10 cellular contexts compared by ENCODE assay signal in the genomic region with DNA sequence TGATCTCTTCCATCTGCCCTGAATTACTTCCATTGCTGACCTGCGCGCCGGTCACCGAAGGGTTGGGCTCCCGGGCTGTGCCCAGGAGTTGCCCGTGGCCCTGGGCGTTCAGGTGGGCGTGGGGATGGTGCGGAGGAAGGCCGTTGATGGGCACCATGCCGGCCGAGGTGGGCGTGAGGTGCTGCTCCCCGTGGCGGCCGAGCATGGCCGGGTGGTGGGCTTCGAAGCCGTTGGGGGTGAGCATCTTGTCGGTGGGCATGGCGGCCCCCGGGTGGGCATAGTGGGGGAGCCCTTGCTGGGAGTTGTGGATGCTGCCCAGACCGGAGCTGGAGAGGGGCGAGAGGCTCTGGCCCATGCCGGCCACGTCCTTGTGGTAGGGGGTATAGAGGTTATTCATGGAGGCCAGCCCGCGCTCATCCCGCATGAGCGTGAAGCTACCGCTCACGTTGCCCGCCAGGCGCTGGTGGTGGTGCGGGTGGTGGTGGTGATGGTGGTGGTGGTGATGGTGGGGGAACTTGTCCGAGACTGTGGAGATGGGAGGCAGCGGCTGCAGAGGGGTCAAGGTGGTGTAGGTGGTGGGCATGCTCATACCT. TPM values are rescaled to one million over a fixed set of nuclear protein-coding genes. Genes with fewer than 3 reads are reported as not detected.
DNase-seq lines count a peak whose midpoint lies in the region; ATAC-seq and TF ChIP-seq lines count a peak whose summit lies in the region.
"Had no signal": no experiment of that assay in that cellular context is flagged by ENCODE, and none has a peak within 500 bp of the region (broad histone marks: within the 10 kb centered on the region; RNA-seq: fewer than 3 reads in every experiment).

No MANE protein-coding gene starts in this region.

- H3K27me3 ChIP-seq in right lobe of liver (no peaks in the 10 kb centered on the region), stomach (peaks cover 54 to 100% (median 86%) of the 10 kb centered on the region in 3 donors), brain microvascular endothelial cell (replicated peaks) (peaks cover 83% of the 10 kb centered on the region)

- no peak for DNase-seq in activated CD4-positive, alpha-beta T cell treated with anti-CD3 and anti-CD28 coated beads, Interleukin-2, amount 10 ng/mL, durations not matched to agents 7 days and 5 days
- no peak for DNase-seq in activated CD4-positive, alpha-beta T cell treated with anti-CD3 and anti-CD28 coated beads for 1 hour
- DNase-seq in right lobe of liver (peak in 2 of 3 donors; percentile 47 to 63), stomach (no peak), brain microvascular endothelial cell (no peak), sciatic nerve (ENCODE audit: low spot score) (no peak)
- DNase-seq in stimulated activated CD8-positive, alpha-beta memory T cell treated with anti-CD3 and anti-CD28 coated beads, Interleukin-4, amount 100 ng/mL, for 48 hours, result no peak
- DNase-seq: left lung, NCI-H1436 had no signal

- TF ChIP-seq POLR2A in right lobe of liver (IDR thresholded peaks at IDR 0.05) (no peak), stomach (IDR thresholded peaks at IDR 0.05) (no peak)

- in situ Hi-C loops in brain microvascular endothelial cell (cut with HindIII; ENCODE audit: low pct_ligation_motif_present, low sequenced_read_pairs), result loop anchor here (25.0 kb wide), 1 partner anchor 923 kb away; no protein-coding TSS in a partner anchor

- WGBS in right lobe of liver (ENCODE audit: insufficient coverage, low coverage, low lambda C conversion rate, missing lambda C conversion rate), result 0% methylated on average over 5 of the region's 37 CpGs
- WGBS in stomach, 5 donors, result 5 to 10% (median 7%) methylated on average over 14 to 37 of the region's 37 CpGs

- peak overlapping the region; percentile 60 for H3K4me3 Mint-ChIP-seq in activated CD4-positive, alpha-beta T cell treated with anti-CD3 and anti-CD28 coated beads, Interleukin-2, amount 10 ng/mL, durations not matched to agents 7 days and 5 days
- peak overlapping the region; percentile 61 for H3K4me3 Mint-ChIP-seq in activated T-helper 17 cell treated with anti-CD3 and anti-CD28 coated beads, Interleukin-2, amount 50 U/mL, for 72 hours

- H3K36me3 ChIP-seq in right lobe of liver, result no peaks in the 10 kb centered on the region
- H3K36me3 ChIP-seq in stomach, result no peaks in the 10 kb centered on the region
- no peaks in the 10 kb centered on the region for H3K36me3 ChIP-seq in brain microvascular endothelial cell (replicated peaks)
- H3K36me3 ChIP-seq: left lung had no signal

- H3K27ac Mint-ChIP-seq in activated CD4-positive, alpha-beta T cell treated with anti-CD3 and anti-CD28 coated beads, Interleukin-2, amount 10 ng/mL, durations not matched to agents 7 days and 5 days, result peak overlapping the region; percentile 25
- H3K27ac Mint-ChIP-seq in activated T-helper 17 cell treated with anti-CD3 and anti-CD28 coated beads, Interleukin-2, amount 50 U/mL, for 72 hours, result no peak overlapping the region

- no peak for TF ChIP-seq EP300 in stomach (IDR thresholded peaks at IDR 0.05)

- H3K4me1 ChIP-seq in right lobe of liver (no peaks in the 10 kb centered on the region), stomach (peaks cover 40 to 71% (median 61%) of the 10 kb centered on the region in 4 donors)

- POLR2A ChIA-PET in activated CD4-positive, alpha-beta T cell treated with anti-CD3 and anti-CD28 coated beads, Interleukin-2, amount 10 ng/mL, durations not matched to agents 7 days and 5 days (lab: Charles Lee), result no interaction called here

- H3K36me3 Mint-ChIP-seq in activated CD4-positive, alpha-beta T cell treated with anti-CD3 and anti-CD28 coated beads, Interleukin-2, amount 10 ng/mL, durations not matched to agents 7 days and 5 days (ENCODE audit: low read depth), result peaks cover 2% of the 10 kb centered on the region
- no peaks in the 10 kb centered on the region for H3K36me3 Mint-ChIP-seq in activated T-helper 17 cell treated with anti-CD3 and anti-CD28 coated beads, Interleukin-2, amount 50 U/mL, for 72 hours (ENCODE audit: low read depth)

- H3K27ac ChIP-seq in right lobe of liver (peak overlapping the region; percentile 83 to 98 (median 83)), stomach (no peak overlapping the region), brain microvascular endothelial cell (no peak overlapping the region)
- H3K27ac ChIP-seq: left lung had no signal

- TF ChIP-seq CTCF in right lobe of liver (IDR thresholded peaks at IDR 0.05) (no peak), stomach (IDR thresholded peaks at IDR 0.05) (no peak), brain microvascular endothelial cell (IDR thresholded peaks at IDR 0.05; ENCODE audit: low read depth, low read length, missing control alignments) (no peak)

- H3K4me3 ChIP-seq in right lobe of liver (peak overlapping the region; percentile 66 to 82 (median 81)), stomach (peak overlapping the region; percentile 44 to 62 (median 54)), brain microvascular endothelial cell (ENCODE audit: low read depth, low read length) (no peak overlapping the region)

- H3K9me3 ChIP-seq in right lobe of liver (no peaks in the 10 kb centered on the region), stomach (peaks cover 0 to 5% (median 0%) of the 10 kb centered on the region in 4 donors)
- H3K9me3 ChIP-seq: left lung had no signal

- H3K4me1 Mint-ChIP-seq in activated CD4-positive, alpha-beta T cell treated with anti-CD3 and anti-CD28 coated beads, Interleukin-2, amount 10 ng/mL, durations not matched to agents 7 days and 5 days, result peaks cover 13% of the 10 kb centered on the region
- H3K4me1 Mint-ChIP-seq in activated T-helper 17 cell treated with anti-CD3 and anti-CD28 coated beads, Interleukin-2, amount 50 U/mL, for 72 hours, result peaks cover 3% of the 10 kb centered on the region

- peaks cover 88% of the 10 kb centered on the region for H3K27me3 Mint-ChIP-seq in activated CD4-positive, alpha-beta T cell treated with anti-CD3 and anti-CD28 coated beads, Interleukin-2, amount 10 ng/mL, durations not matched to agents 7 days and 5 days
- peaks cover 60% of the 10 kb centered on the region for H3K27me3 Mint-ChIP-seq in activated T-helper 17 cell treated with anti-CD3 and anti-CD28 coated beads, Interleukin-2, amount 50 U/mL, for 72 hours

- H3K9me3 Mint-ChIP-seq in activated CD4-positive, alpha-beta T cell treated with anti-CD3 and anti-CD28 coated beads, Interleukin-2, amount 10 ng/mL, durations not matched to agents 7 days and 5 days, result no peaks in the 10 kb centered on the region
- H3K9me3 Mint-ChIP-seq in activated T-helper 17 cell treated with anti-CD3 and anti-CD28 coated beads, Interleukin-2, amount 50 U/mL, for 72 hours, result no peaks in the 10 kb centered on the region

- no peak for ATAC-seq in activated T-helper 17 cell treated with anti-CD3 and anti-CD28 coated beads, Interleukin-2, amount 50 U/mL, for 72 hours (replicated peaks)
- ATAC-seq in right lobe of liver, result no peak
- no peak for ATAC-seq in sciatic nerve

- CTCF ChIA-PET in activated CD4-positive, alpha-beta T cell treated with anti-CD3 and anti-CD28 coated beads, Interleukin-2, amount 10 ng/mL, durations not matched to agents 7 days and 5 days (lab: Charles Lee), result no interaction called here

- intact Hi-C loops in right lobe of liver (cut with DNase I) (loop anchor here (5.0 to 10.0 kb wide), 4 partner anchors 176 to 666 kb away; no protein-coding TSS in a partner anchor), stomach (cut with DNase I; ENCODE audit: low total_unique reads) (no loop called here), sciatic nerve (cut with DNase I) (no loop called here)

RNA-seq across cellular contexts. Expression of a gene that starts 1.0 kb away (rescaled TPM):
- total RNA-seq in activated CD4-positive, alpha-beta T cell treated with anti-CD3 and anti-CD28 coated beads, Interleukin-2, amount 10 ng/mL, durations not matched to agents 7 days and 5 days, result not detected
- total RNA-seq in activated T-helper 17 cell treated with anti-CD3 and anti-CD28 coated beads, Interleukin-2, amount 50 U/mL, for 72 hours, result not detected
- total RNA-seq in right lobe of liver (10 to 100 TPM; 41.3 to 58.2 (median 52.5) TPM), stomach (1 to 10 TPM in 1 of 5 donors, under 1 TPM in 1, not detected in 3; 0.18 to 1.2 TPM), sciatic nerve (not detected)
- polyA plus RNA-seq in stomach, result not detected
- total RNA-seq: left lung had no signal

Comparison
In these comparisons a context has a peak if more than half of its experiments do, and no peak if none do; other contexts are left out.
1. DNase-seq: peak in right lobe of liver (2 of 3); none in activated CD4-positive, alpha-beta T cell treated with anti-CD3 and anti-CD28 coated beads, Interleukin-2, amount 10 ng/mL, durations not matched to agents 7 days and 5 days (single experiment), activated CD4-positive, alpha-beta T cell treated with anti-CD3 and anti-CD28 coated beads for 1 hour (single experiment), stomach (single experiment), brain microvascular endothelial cell (single experiment), sciatic nerve (single experiment) and stimulated activated CD8-positive, alpha-beta memory T cell treated with anti-CD3 and anti-CD28 coated beads, Interleukin-4, amount 100 ng/mL, for 48 hours (single experiment).
2. H3K27ac ChIP-seq: peak in right lobe of liver (3 of 3); none in stomach (0 of 5) and brain microvascular endothelial cell (single experiment).
3. RNA of a gene that starts 1.0 kb away (total RNA-seq): 41.3 to 58.2 TPM in right lobe of liver; not detected in sciatic nerve (single experiment), not detected in activated CD4-positive, alpha-beta T cell treated with anti-CD3 and anti-CD28 coated beads, Interleukin-2, amount 10 ng/mL, durations not matched to agents 7 days and 5 days, not detected in activated T-helper 17 cell treated with anti-CD3 and anti-CD28 coated beads, Interleukin-2, amount 50 U/mL, for 72 hours and 0.18 to 1.2 TPM in stomach; every median in the first group is over 10 times any median in the second.
4. intact Hi-C loops: an anchor here in right lobe of liver (5.0 to 10.0 kb wide); none called in stomach and sciatic nerve.